8 cellular contexts compared by ENCODE assay signal in the genomic region with DNA sequence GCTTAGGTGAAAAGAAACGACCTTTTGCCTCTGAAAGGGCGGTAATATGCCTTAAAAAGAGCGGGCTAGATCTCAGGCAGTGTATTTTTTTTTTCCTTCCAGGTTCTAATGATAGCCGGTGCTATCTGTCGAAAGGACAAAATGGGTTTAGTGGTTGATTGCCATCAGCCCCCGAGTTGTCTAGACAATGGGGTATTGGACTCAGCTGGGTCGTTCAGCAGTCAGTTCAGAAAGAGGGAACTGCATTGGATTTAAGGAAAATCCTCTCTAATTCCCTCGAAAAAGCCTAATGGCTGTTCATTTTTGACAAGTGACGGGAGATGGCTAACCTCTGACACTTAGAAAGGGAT. TPM values are rescaled to one million over a fixed set of nuclear protein-coding genes. Genes with fewer than 3 reads are reported as not detected.
DNase-seq lines count a peak whose midpoint lies in the region; ATAC-seq and TF ChIP-seq lines count a peak whose summit lies in the region.

No MANE protein-coding gene starts in this region.

- H3K27ac ChIP-seq in left ventricle myocardium inferior (replicated peaks), result peak overlapping the region; percentile 94
- peak overlapping the region; percentile 78 for H3K27ac ChIP-seq in mesodermal cell (ENCODE audit: low read depth, low read length, severe bottlenecking)
- H3K27ac ChIP-seq in vagina, result peak overlapping the region; percentile 91

- TF ChIP-seq CTCF in left ventricle myocardium inferior (IDR thresholded peaks at IDR 0.05; ENCODE audit: borderline replicate concordance) (no peak), brain (conservative IDR thresholded peaks at IDR 0.05) (no peak), vagina (IDR thresholded peaks at IDR 0.05) (no peak)

- H3K36me3 Mint-ChIP-seq in brain, result peaks cover 21% of the 10 kb centered on the region

- peaks cover 34% of the 10 kb centered on the region for H3K4me1 Mint-ChIP-seq in brain

- H3K4me1 ChIP-seq in left ventricle myocardium inferior (peaks cover 36% of the 10 kb centered on the region), mesodermal cell (ENCODE audit: control insufficient read depth, insufficient read depth, low read length, poor library complexity, severe bottlenecking) (peaks cover 3% of the 10 kb centered on the region), vagina (peaks cover 31% of the 10 kb centered on the region)

- H3K4me3 Mint-ChIP-seq in brain, result peak overlapping the region; percentile 94 to 99 (median 99)

- H3K27ac Mint-ChIP-seq in brain, result peak overlapping the region; percentile 95 to 99 (median 98)

- 0 to 12% methylated on average over 4 to 9 of the region's 9 CpGs for WGBS in mesodermal cell (ENCODE audit: insufficient coverage in 2 of 2), 2 experiments

- intact Hi-C loops in left ventricle myocardium inferior (cut with micrococcal nuclease), result no loop called here
- intact Hi-C loops in cardiac septum (cut with DNase I), result loop anchor here (1.0 to 5.0 kb wide), 3 partner anchors 19 to 239 kb away; a partner anchor contains a TSS
- intact Hi-C loops in vagina (cut with DNase I), result loop anchor here (2.0 to 5.0 kb wide), 2 partner anchors 51 to 113 kb away; a partner anchor contains a TSS

- H3K27me3 ChIP-seq in left ventricle myocardium inferior (ENCODE audit: low read depth) (no peaks in the 10 kb centered on the region), vagina (no peaks in the 10 kb centered on the region)

- H3K9me3 Mint-ChIP-seq in brain, result peaks cover 0 to 3% (median 0%) of the 10 kb centered on the region in 5 experiments

- no peak for DNase-seq in left ventricle myocardium inferior
- DNase-seq in cardiac septum (ENCODE audit: low spot score), result no peak
- DNase-seq in vagina (ENCODE audit: extremely low spot score in 2 of 2), result no peak
- DNase-seq in DMS114 treated with DMSO at 0.1 percent for 48 hours (lab: John Stamatoyannopoulos, UW; ENCODE audit: unreplicated experiment), result no peak

- no peak for ATAC-seq in HG03571 (IDR thresholded peaks at IDR 0.05; ENCODE audit: unreplicated experiment)
- no peak for ATAC-seq in HG02870 (IDR thresholded peaks at IDR 0.05; ENCODE audit: unreplicated experiment)

- H3K36me3 ChIP-seq in left ventricle myocardium inferior (peaks cover 35% of the 10 kb centered on the region), mesodermal cell (ENCODE audit: control insufficient read depth, insufficient read depth, low read length) (peaks cover 32% of the 10 kb centered on the region), vagina (peaks cover 0 to 21% of the 10 kb centered on the region in 2 donors)

- H3K9me3 ChIP-seq in left ventricle myocardium inferior (replicated peaks) (no peaks in the 10 kb centered on the region), mesodermal cell (ENCODE audit: control insufficient read depth, low read length) (no peaks in the 10 kb centered on the region), vagina (no peaks in the 10 kb centered on the region)

- peaks cover 14% of the 10 kb centered on the region for H3K27me3 Mint-ChIP-seq in brain

- peak overlapping the region; percentile 100 for H3K4me3 ChIP-seq in left ventricle myocardium inferior
- peak overlapping the region; percentile 85 for H3K4me3 ChIP-seq in mesodermal cell (ENCODE audit: extremely low read depth, insufficient read depth, low read length, poor library complexity, severe bottlenecking)
- peak overlapping the region; percentile 80 to 89 for H3K4me3 ChIP-seq in vagina

- no peak for TF ChIP-seq POLR2A in vagina (IDR thresholded peaks at IDR 0.05)

RNA-seq across cellular contexts. Expression of a gene that starts 0.7 kb away (rescaled TPM):
- total RNA-seq in left ventricle myocardium inferior (32.1 TPM), cardiac septum (33.4 TPM), vagina (30.2 TPM)
- 43.7 TPM for polyA plus RNA-seq in brain (ENCODE audit: insufficient read depth, low read depth, low replicate concordance)
- polyA plus RNA-seq in mesodermal cell (2013, experiment 1 of 2), result 39.7 TPM
- polyA plus RNA-seq in mesodermal cell (2013, experiment 2 of 2), result 34.4 TPM

RNA-seq across cellular contexts. Expression of a gene that starts 19.3 kb away (rescaled TPM):
- total RNA-seq in left ventricle myocardium inferior, result 63.5 TPM
- 68.6 TPM for total RNA-seq in cardiac septum
- polyA plus RNA-seq in brain (ENCODE audit: insufficient read depth, low read depth, low replicate concordance), result 119 TPM
- 86.1 TPM for polyA plus RNA-seq in mesodermal cell (2013, experiment 1 of 2)
- 71.8 TPM for polyA plus RNA-seq in mesodermal cell (2013, experiment 2 of 2)
- 39.0 TPM for total RNA-seq in vagina

RNA-seq across cellular contexts. Expression of a gene that starts 38.8 kb away (rescaled TPM):
- total RNA-seq in left ventricle myocardium inferior (336 TPM), cardiac septum (317 TPM), vagina (223 TPM)
- 521 TPM for polyA plus RNA-seq in brain (ENCODE audit: insufficient read depth, low read depth, low replicate concordance)
- 612 TPM for polyA plus RNA-seq in mesodermal cell (2013, experiment 1 of 2)
- polyA plus RNA-seq in mesodermal cell (2013, experiment 2 of 2), result 553 TPM

RNA-seq across cellular contexts. Expression of a gene that starts 39.0 kb away (rescaled TPM):
- total RNA-seq in left ventricle myocardium inferior (not detected), cardiac septum (not detected), vagina (not detected)
- polyA plus RNA-seq in brain (ENCODE audit: insufficient read depth, low read depth, low replicate concordance), result not detected
- polyA plus RNA-seq in mesodermal cell (2013, experiment 1 of 2), result not detected
- polyA plus RNA-seq in mesodermal cell (2013, experiment 2 of 2), result not detected

RNA-seq across cellular contexts. Expression of a gene that starts 50.1 kb away (rescaled TPM):
- total RNA-seq in left ventricle myocardium inferior, result 70.2 TPM
- 61.5 TPM for total RNA-seq in cardiac septum
- 44.2 TPM for polyA plus RNA-seq in brain (ENCODE audit: insufficient read depth, low read depth, low replicate concordance)
- polyA plus RNA-seq in mesodermal cell (2013, experiment 1 of 2), result 33.7 TPM
- polyA plus RNA-seq in mesodermal cell (2013, experiment 2 of 2), result 27.1 TPM
- 94.0 TPM for total RNA-seq in vagina
